ENCODE assay signal across 1 cellular context in genomic region chr6:7247828-7248227, GRCh38.
TF ChIP-seq lines count a peak whose summit lies in the region.

No MANE protein-coding gene starts in this region.

TF ChIP-seq in HepG2, 621 proteins besides CTCF, POLR2A, EP300 and RAD21:
- TF ChIP-seq KIAA2018 (CRISPR knock-in tag; IDR thresholded peaks at IDR 0.05; ENCODE audit: borderline replicate concordance): no peak
- 0 out of 2 replicates have a peak, but pooled peaks have one; percentile 9 for TF ChIP-seq POLR2AphosphoS5 (IDR thresholded peaks at IDR 0.05; ENCODE audit: low read depth, low read length)
